ENCODE assay signal across 24 cellular contexts in genomic region chr3:42732196-42732828, GRCh38. TPM values are rescaled to one million over a fixed set of nuclear protein-coding genes. Genes with fewer than 3 reads are reported as not detected.
DNase-seq lines count a peak whose midpoint lies in the region; TF ChIP-seq lines count a peak whose summit lies in the region.
"Had no signal": no experiment of that assay in that cellular context is flagged by ENCODE, and none has a peak within 500 bp of the region (broad histone marks: within the 10 kb centered on the region; RNA-seq: fewer than 3 reads in every experiment).

No MANE protein-coding gene starts in this region.

- CTCF ChIA-PET in HEK293T (lab: Yijun Ruan, JAX) = interaction anchor here (0.7 kb wide), 1 partner anchor 13 kb away, joined by 3 read pairs; no protein-coding TSS in a partner anchor

- H3K4me1 ChIP-seq in right atrium auricular region (peaks cover 0 to 36% of the 10 kb centered on the region in 2 donors), vagina (peaks cover 4% of the 10 kb centered on the region)

- H3K4me3 ChIP-seq in right atrium auricular region = no peak overlapping the region
- no peak overlapping the region for H3K4me3 ChIP-seq in vagina
- H3K4me3 ChIP-seq: GM23248, SK-N-MC, transverse colon had no signal

- DNase-seq in right atrium auricular region (ENCODE audit: low spot score) (peak; percentile 53), cardiac septum (ENCODE audit: low spot score) (no peak), foreskin melanocyte (peak; percentile 77), nucleus accumbens (lab: John Stamatoyannopoulos, UW) (peak in 54 of 56 donors; percentile 44 to 97 (median 85)), vagina (ENCODE audit: extremely low spot score in 2 of 2) (peak in 1 of 2 donors; percentile 82), NAMALWA (ENCODE audit: low spot score) (no peak), NCI-H526 treated with DMSO at 0.1 percent for 48 hours (lab: John Stamatoyannopoulos, UW) (no peak), HEK293T (ENCODE audit: extremely low spot score) (no peak)
- DNase-seq: activated CD4-positive, alpha-beta T cell treated with anti-CD3 and anti-CD28 coated beads, Interleukin-2, amount 50 U/mL, for 4 hours; CD4-positive, alpha-beta memory T cell; glutamatergic neuron; GM23248; left cardiac atrium; naive B cell; NCI-H1930; transverse colon had no signal

- intact Hi-C loops in cardiac septum (cut with DNase I) (no loop called here), vagina (cut with DNase I) (no loop called here)

- H3K9me3 ChIP-seq in right atrium auricular region = no peaks in the 10 kb centered on the region
- no peaks in the 10 kb centered on the region for H3K9me3 ChIP-seq in vagina
- H3K9me3 ChIP-seq: transverse colon had no signal

- H3K36me3 ChIP-seq in right atrium auricular region (no peaks in the 10 kb centered on the region), vagina (no peaks in the 10 kb centered on the region)
- H3K36me3 ChIP-seq: transverse colon had no signal

- POLR2A ChIA-PET in HEK293T (lab: Yijun Ruan, JAX) = no interaction called here

- H3K27me3 ChIP-seq in right atrium auricular region (no peaks in the 10 kb centered on the region), vagina (no peaks in the 10 kb centered on the region)
- H3K27me3 ChIP-seq: transverse colon had no signal

- TF ChIP-seq POLR2A in vagina (IDR thresholded peaks at IDR 0.05) = no peak

- TF ChIP-seq CTCF in right atrium auricular region (IDR thresholded peaks at IDR 0.05) (no peak), vagina (IDR thresholded peaks at IDR 0.05) (no peak)

- H3K27ac ChIP-seq in right atrium auricular region = peak overlapping the region; percentile 80 to 84
- peak overlapping the region; percentile 30 for H3K27ac ChIP-seq in vagina
- H3K27ac ChIP-seq: GM23248, SK-N-MC, transverse colon had no signal

TF ChIP-seq in HEK293T, 16 proteins besides CTCF, POLR2A, EP300 and RAD21:
- TF ChIP-seq L3MBTL2 (conservative IDR thresholded peaks at IDR 0.05) (no peak), ARNT (IDR thresholded peaks at IDR 0.05) (no peak), HDGF (IDR thresholded peaks at IDR 0.05; ENCODE audit: borderline replicate concordance) (no peak), FOXA1 (IDR thresholded peaks at IDR 0.05) (no peak), SP1 (IDR thresholded peaks at IDR 0.05) (no peak), BHLHE40 (IDR thresholded peaks at IDR 0.05; ENCODE audit: borderline replicate concordance) (no peak), ELF4 (IDR thresholded peaks at IDR 0.05) (no peak), SUZ12 (IDR thresholded peaks at IDR 0.05) (no peak), NFRKB (IDR thresholded peaks at IDR 0.05) (no peak), CTBP1 (IDR thresholded peaks at IDR 0.05; ENCODE audit: borderline replicate concordance) (no peak), ZNF384 (IDR thresholded peaks at IDR 0.05) (no peak), PKNOX1 (IDR thresholded peaks at IDR 0.05) (no peak)

RNA-seq across cellular contexts. Expression of gene HHATL, which starts 29.7 kb away (rescaled TPM):
- 100 to 1,000 TPM; 444 to 908 TPM for total RNA-seq in right atrium auricular region
- 505 TPM for total RNA-seq in cardiac septum
- total RNA-seq in vagina = not detected
- total RNA-seq: A673; activated T-helper 1 cell treated with anti-CD3 and anti-CD28 coated beads, Interleukin-12 subunit alpha, Interleukin-12 subunit beta, Interleukin-2, Interleukin-4 antibody, amounts not matched to agents 30 ng/mL and 10 ng/mL and 1 ng/mL, durations not matched to agents 14 hours and 24 hours and 36 hours; CD4-positive, alpha-beta memory T cell; chondrocyte; endothelial cell of umbilical vein; GM23248; M059J; NCI-H460; OCI-LY7 had no signal

RNA-seq across cellular contexts. Expression of gene CCDC13, which starts 40.7 kb away (rescaled TPM):
- total RNA-seq in right atrium auricular region (under 1 TPM in 1 of 2 donors, not detected in 1; 0.35 TPM), cardiac septum (1.1 TPM), vagina (1.2 TPM)
- total RNA-seq: A673; activated T-helper 1 cell treated with anti-CD3 and anti-CD28 coated beads, Interleukin-12 subunit alpha, Interleukin-12 subunit beta, Interleukin-2, Interleukin-4 antibody, amounts not matched to agents 30 ng/mL and 10 ng/mL and 1 ng/mL, durations not matched to agents 14 hours and 24 hours and 36 hours had no signal

RNA-seq across cellular contexts. Expression of gene KLHL40, which starts 47.0 kb away (rescaled TPM):
- total RNA-seq in right atrium auricular region = under 1 TPM; 0.15 to 0.63 TPM
- total RNA-seq in cardiac septum = 0.57 TPM
- not detected for total RNA-seq in vagina
- total RNA-seq: A673; activated T-helper 1 cell treated with anti-CD3 and anti-CD28 coated beads, Interleukin-12 subunit alpha, Interleukin-12 subunit beta, Interleukin-2, Interleukin-4 antibody, amounts not matched to agents 30 ng/mL and 10 ng/mL and 1 ng/mL, durations not matched to agents 14 hours and 24 hours and 36 hours; CD4-positive, alpha-beta memory T cell; chondrocyte; endothelial cell of umbilical vein; GM23248; M059J; NCI-H460; OCI-LY7 had no signal

Comparison
In these comparisons a context has a peak if more than half of its experiments do, and no peak if none do; other contexts are left out.
1. DNase-seq: peak in right atrium auricular region (single experiment), foreskin melanocyte (single experiment) and nucleus accumbens (54 of 56); none in cardiac septum (single experiment), NAMALWA (single experiment), NCI-H526 treated with DMSO at 0.1 percent for 48 hours (single experiment) and HEK293T (single experiment).
2. RNA of gene HHATL, which starts 29.7 kb away (total RNA-seq): 444 to 908 TPM in right atrium auricular region and 505 TPM in cardiac septum (single experiment); not detected in vagina (single experiment); every median in the first group is over 100 times any median in the second.